ENCODE assay signal across 8 cellular contexts in the genomic region with DNA sequence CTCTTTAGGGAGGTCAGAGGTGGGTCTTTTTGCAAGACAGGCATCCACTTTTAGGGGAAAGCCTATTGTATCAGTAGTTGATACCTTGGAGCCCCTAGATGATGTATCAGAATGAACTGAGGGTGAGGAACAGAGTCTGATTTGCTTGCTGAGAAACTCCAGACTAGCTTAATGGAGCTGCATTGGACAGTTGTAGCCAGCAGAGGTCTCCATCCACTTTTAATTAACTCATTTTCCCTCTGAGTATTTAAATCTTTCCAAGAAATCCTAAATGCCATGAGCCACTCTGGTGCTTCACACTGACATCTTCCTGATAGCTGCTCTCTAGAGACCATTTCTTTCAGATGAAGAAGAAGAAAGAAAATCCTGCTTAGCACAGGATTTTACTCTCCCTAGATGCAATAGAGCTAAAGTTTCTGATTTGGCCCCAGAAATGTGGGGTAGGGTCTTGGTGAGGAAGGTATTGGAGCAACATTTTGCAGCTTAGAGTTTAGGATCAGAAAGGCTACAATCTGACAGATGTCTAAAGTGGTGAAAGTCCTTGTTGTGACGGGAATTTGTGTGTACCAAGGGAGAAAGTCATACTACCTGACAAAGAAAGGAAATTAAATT. TPM values are rescaled to one million over a fixed set of nuclear protein-coding genes. Genes with fewer than 3 reads are reported as not detected.
DNase-seq lines count a peak whose midpoint lies in the region; ATAC-seq and TF ChIP-seq lines count a peak whose summit lies in the region.

No MANE protein-coding gene starts in this region.

- H3K9ac ChIP-seq in NT2/D1 (ENCODE audit: insufficient read length, low read depth), result no peak overlapping the region

- TF ChIP-seq CTCF in activated CD8-positive, alpha-beta T cell treated with anti-CD3 and anti-CD28 coated beads for 36 hours (IDR thresholded peaks at IDR 0.05), result peak; percentile 64
- peak; percentile 69 for TF ChIP-seq CTCF in epithelial cell of esophagus (IDR thresholded peaks at IDR 0.05; ENCODE audit: insufficient read depth, low read depth, low read length, missing control alignments)
- TF ChIP-seq CTCF in osteocyte (IDR thresholded peaks at IDR 0.05), result peak; percentile 77

- POLR2A ChIA-PET in activated CD8-positive, alpha-beta T cell treated with anti-CD3 and anti-CD28 coated beads for 36 hours (lab: Charles Lee), result no interaction called here
- POLR2A ChIA-PET in activated CD8-positive, alpha-beta T cell treated with anti-CD3 and anti-CD28 coated beads, Interleukin-2, amount 10 ng/mL, durations not matched to agents 7 days and 5 days (lab: Charles Lee), result no interaction called here
- POLR2A ChIA-PET in activated CD4-positive, alpha-beta T cell treated with anti-CD3 and anti-CD28 coated beads, Interleukin-2, amount 10 ng/mL, durations not matched to agents 7 days and 5 days (lab: Charles Lee), result interaction anchor here (0.6 kb wide), 1 partner anchor 334 kb away, joined by 3 read pairs; no protein-coding TSS in a partner anchor
- POLR2A ChIA-PET in activated CD4-positive, alpha-beta T cell treated with anti-CD3 and anti-CD28 coated beads for 36 hours (lab: Charles Lee), result no interaction called here

- no peak for DNase-seq in activated CD8-positive, alpha-beta T cell treated with anti-CD3 and anti-CD28 coated beads for 36 hours
- no peak for DNase-seq in activated CD8-positive, alpha-beta T cell treated with anti-CD3 and anti-CD28 coated beads, Interleukin-2, amount 10 ng/mL, durations not matched to agents 7 days and 5 days
- DNase-seq in NT2/D1 (ENCODE audit: low read depth, low spot score) (peak; percentile 57), epithelial cell of esophagus (ENCODE audit: low read depth) (peak; percentile 42), osteocyte (ENCODE audit: extremely low spot score, unreplicated experiment) (no peak)
- no peak for DNase-seq in activated CD4-positive, alpha-beta T cell treated with anti-CD3 and anti-CD28 coated beads, Interleukin-2, amount 10 ng/mL, durations not matched to agents 7 days and 5 days
- no peak for DNase-seq in activated CD4-positive, alpha-beta T cell treated with anti-CD3 and anti-CD28 coated beads for 36 hours

- CTCF ChIA-PET in activated CD8-positive, alpha-beta T cell treated with anti-CD3 and anti-CD28 coated beads for 36 hours (lab: Charles Lee), result interaction anchor here (0.8 to 2.4 kb wide), 13 partner anchors 10 to 406 kb away, joined by 3 to 14 read pairs (median 4); partner anchors contain the start of gene EXT2
- CTCF ChIA-PET in activated CD8-positive, alpha-beta T cell treated with anti-CD3 and anti-CD28 coated beads, Interleukin-2, amount 10 ng/mL, durations not matched to agents 7 days and 5 days (lab: Charles Lee), result interaction anchor here (0.6 to 2.9 kb wide), 18 partner anchors 9 to 425 kb away, joined by 3 to 18 read pairs (median 4); partner anchors contain the start of gene EXT2
- CTCF ChIA-PET in activated CD4-positive, alpha-beta T cell treated with anti-CD3 and anti-CD28 coated beads, Interleukin-2, amount 10 ng/mL, durations not matched to agents 7 days and 5 days (lab: Charles Lee), result interaction anchor here (1.0 to 1.3 kb wide), 3 partner anchors 8 to 11 kb away, joined by 3 to 4 read pairs (median 3); no protein-coding TSS in a partner anchor
- CTCF ChIA-PET in activated CD4-positive, alpha-beta T cell treated with anti-CD3 and anti-CD28 coated beads for 36 hours (lab: Charles Lee), result interaction anchor here (0.5 to 1.7 kb wide), 9 partner anchors 10 to 68 kb away, joined by 3 to 6 read pairs (median 4); no protein-coding TSS in a partner anchor

- H3K9me3 Mint-ChIP-seq in activated CD8-positive, alpha-beta T cell treated with anti-CD3 and anti-CD28 coated beads for 36 hours, result no peaks in the 10 kb centered on the region
- no peaks in the 10 kb centered on the region for H3K9me3 Mint-ChIP-seq in activated CD8-positive, alpha-beta T cell treated with anti-CD3 and anti-CD28 coated beads, Interleukin-2, amount 10 ng/mL, durations not matched to agents 7 days and 5 days (ENCODE audit: insufficient read depth)
- H3K9me3 Mint-ChIP-seq in osteocyte (ENCODE audit: unreplicated experiment), result no peaks in the 10 kb centered on the region
- H3K9me3 Mint-ChIP-seq in activated CD4-positive, alpha-beta T cell treated with anti-CD3 and anti-CD28 coated beads, Interleukin-2, amount 10 ng/mL, durations not matched to agents 7 days and 5 days, result no peaks in the 10 kb centered on the region
- H3K9me3 Mint-ChIP-seq in activated CD4-positive, alpha-beta T cell treated with anti-CD3 and anti-CD28 coated beads for 36 hours (ENCODE audit: low read depth), result no peaks in the 10 kb centered on the region

- H3K36me3 Mint-ChIP-seq in activated CD8-positive, alpha-beta T cell treated with anti-CD3 and anti-CD28 coated beads for 36 hours (ENCODE audit: low read depth), result peaks cover 19% of the 10 kb centered on the region
- H3K36me3 Mint-ChIP-seq in activated CD8-positive, alpha-beta T cell treated with anti-CD3 and anti-CD28 coated beads, Interleukin-2, amount 10 ng/mL, durations not matched to agents 7 days and 5 days (ENCODE audit: low read depth), result peaks cover 9% of the 10 kb centered on the region
- H3K36me3 Mint-ChIP-seq in osteocyte (ENCODE audit: unreplicated experiment), result peaks cover 19% of the 10 kb centered on the region
- peaks cover 5% of the 10 kb centered on the region for H3K36me3 Mint-ChIP-seq in activated CD4-positive, alpha-beta T cell treated with anti-CD3 and anti-CD28 coated beads, Interleukin-2, amount 10 ng/mL, durations not matched to agents 7 days and 5 days (ENCODE audit: low read depth)
- H3K36me3 Mint-ChIP-seq in activated CD4-positive, alpha-beta T cell treated with anti-CD3 and anti-CD28 coated beads for 36 hours (ENCODE audit: low read depth), result peaks cover 19% of the 10 kb centered on the region

- H3K4me1 ChIP-seq in NT2/D1 (ENCODE audit: insufficient read depth, insufficient read length), result no peaks in the 10 kb centered on the region

- no peaks in the 10 kb centered on the region for H3K9me3 ChIP-seq in NT2/D1 (ENCODE audit: insufficient read depth, low read length)

- intact Hi-C loops in activated CD8-positive, alpha-beta T cell treated with anti-CD3 and anti-CD28 coated beads for 36 hours (cut with micrococcal nuclease), result no loop called here
- intact Hi-C loops in activated CD4-positive, alpha-beta T cell treated with anti-CD3 and anti-CD28 coated beads for 36 hours (cut with DNase I, micrococcal nuclease), result no loop called here

- no peaks in the 10 kb centered on the region for H3K27me3 Mint-ChIP-seq in activated CD8-positive, alpha-beta T cell treated with anti-CD3 and anti-CD28 coated beads for 36 hours
- H3K27me3 Mint-ChIP-seq in activated CD8-positive, alpha-beta T cell treated with anti-CD3 and anti-CD28 coated beads, Interleukin-2, amount 10 ng/mL, durations not matched to agents 7 days and 5 days (ENCODE audit: low read depth), result no peaks in the 10 kb centered on the region
- H3K27me3 Mint-ChIP-seq in osteocyte (ENCODE audit: unreplicated experiment), result no peaks in the 10 kb centered on the region
- H3K27me3 Mint-ChIP-seq in activated CD4-positive, alpha-beta T cell treated with anti-CD3 and anti-CD28 coated beads, Interleukin-2, amount 10 ng/mL, durations not matched to agents 7 days and 5 days, result no peaks in the 10 kb centered on the region
- H3K27me3 Mint-ChIP-seq in activated CD4-positive, alpha-beta T cell treated with anti-CD3 and anti-CD28 coated beads for 36 hours, result no peaks in the 10 kb centered on the region

- no peak overlapping the region for H3K27ac Mint-ChIP-seq in activated CD8-positive, alpha-beta T cell treated with anti-CD3 and anti-CD28 coated beads for 36 hours
- no peak overlapping the region for H3K27ac Mint-ChIP-seq in activated CD8-positive, alpha-beta T cell treated with anti-CD3 and anti-CD28 coated beads, Interleukin-2, amount 10 ng/mL, durations not matched to agents 7 days and 5 days
- no peak overlapping the region for H3K27ac Mint-ChIP-seq in osteocyte (ENCODE audit: unreplicated experiment)
- H3K27ac Mint-ChIP-seq in activated CD4-positive, alpha-beta T cell treated with anti-CD3 and anti-CD28 coated beads, Interleukin-2, amount 10 ng/mL, durations not matched to agents 7 days and 5 days, result no peak overlapping the region
- H3K27ac Mint-ChIP-seq in activated CD4-positive, alpha-beta T cell treated with anti-CD3 and anti-CD28 coated beads for 36 hours, result no peak overlapping the region

- ATAC-seq in activated CD8-positive, alpha-beta T cell treated with anti-CD3 and anti-CD28 coated beads for 36 hours, result no peak
- ATAC-seq in activated CD8-positive, alpha-beta T cell treated with anti-CD3 and anti-CD28 coated beads, Interleukin-2, amount 10 ng/mL, durations not matched to agents 7 days and 5 days, result no peak
- ATAC-seq in activated CD4-positive, alpha-beta T cell treated with anti-CD3 and anti-CD28 coated beads for 36 hours, result no peak
- ATAC-seq in HG03432 (IDR thresholded peaks at IDR 0.05; ENCODE audit: unreplicated experiment), result no peak

- no peak overlapping the region for H3K4me3 Mint-ChIP-seq in activated CD8-positive, alpha-beta T cell treated with anti-CD3 and anti-CD28 coated beads for 36 hours
- no peak overlapping the region for H3K4me3 Mint-ChIP-seq in activated CD8-positive, alpha-beta T cell treated with anti-CD3 and anti-CD28 coated beads, Interleukin-2, amount 10 ng/mL, durations not matched to agents 7 days and 5 days
- H3K4me3 Mint-ChIP-seq in osteocyte (ENCODE audit: unreplicated experiment), result no peak overlapping the region
- H3K4me3 Mint-ChIP-seq in activated CD4-positive, alpha-beta T cell treated with anti-CD3 and anti-CD28 coated beads, Interleukin-2, amount 10 ng/mL, durations not matched to agents 7 days and 5 days, result no peak overlapping the region
- no peak overlapping the region for H3K4me3 Mint-ChIP-seq in activated CD4-positive, alpha-beta T cell treated with anti-CD3 and anti-CD28 coated beads for 36 hours

- no peaks in the 10 kb centered on the region for H3K27me3 ChIP-seq in NT2/D1 (ENCODE audit: insufficient read depth, insufficient read length)

- peaks cover 35% of the 10 kb centered on the region for H3K36me3 ChIP-seq in NT2/D1 (ENCODE audit: insufficient read depth, insufficient read length, low read length)

- H3K4me3 ChIP-seq in NT2/D1 (ENCODE audit: insufficient read length, low read depth), result no peak overlapping the region
- H3K4me3 ChIP-seq in epithelial cell of esophagus (ENCODE audit: low read length), result no peak overlapping the region

- no peaks in the 10 kb centered on the region for H3K4me1 Mint-ChIP-seq in activated CD8-positive, alpha-beta T cell treated with anti-CD3 and anti-CD28 coated beads for 36 hours (ENCODE audit: low read depth)
- no peaks in the 10 kb centered on the region for H3K4me1 Mint-ChIP-seq in activated CD8-positive, alpha-beta T cell treated with anti-CD3 and anti-CD28 coated beads, Interleukin-2, amount 10 ng/mL, durations not matched to agents 7 days and 5 days (ENCODE audit: low read depth)
- peaks cover 20% of the 10 kb centered on the region for H3K4me1 Mint-ChIP-seq in osteocyte (ENCODE audit: unreplicated experiment)
- no peaks in the 10 kb centered on the region for H3K4me1 Mint-ChIP-seq in activated CD4-positive, alpha-beta T cell treated with anti-CD3 and anti-CD28 coated beads, Interleukin-2, amount 10 ng/mL, durations not matched to agents 7 days and 5 days
- H3K4me1 Mint-ChIP-seq in activated CD4-positive, alpha-beta T cell treated with anti-CD3 and anti-CD28 coated beads for 36 hours, result no peaks in the 10 kb centered on the region

RNA-seq across cellular contexts. Expression of gene EXT2, which starts 38.0 kb away (rescaled TPM):
- 10 to 100 TPM; 20.0 to 20.2 TPM for total RNA-seq in activated CD8-positive, alpha-beta T cell treated with anti-CD3 and anti-CD28 coated beads for 36 hours
- total RNA-seq in activated CD8-positive, alpha-beta T cell treated with anti-CD3 and anti-CD28 coated beads, Interleukin-2, amount 10 ng/mL, durations not matched to agents 7 days and 5 days, result 10 to 100 TPM; 18.4 to 22.5 TPM
- total RNA-seq in osteocyte, result 99.1 and 102 TPM in 2 replicates
- total RNA-seq in activated CD4-positive, alpha-beta T cell treated with anti-CD3 and anti-CD28 coated beads, Interleukin-2, amount 10 ng/mL, durations not matched to agents 7 days and 5 days, result 10 to 100 TPM; 26.7 to 27.7 TPM
- total RNA-seq in activated CD4-positive, alpha-beta T cell treated with anti-CD3 and anti-CD28 coated beads for 36 hours, result 10 to 100 TPM; 18.4 to 20.6 TPM

Comparison
In these comparisons a context has a peak if more than half of its experiments do, and no peak if none do; other contexts are left out.
1. DNase-seq: peak in NT2/D1 (single experiment) and epithelial cell of esophagus (single experiment); none in activated CD8-positive, alpha-beta T cell treated with anti-CD3 and anti-CD28 coated beads for 36 hours (single experiment), activated CD8-positive, alpha-beta T cell treated with anti-CD3 and anti-CD28 coated beads, Interleukin-2, amount 10 ng/mL, durations not matched to agents 7 days and 5 days (single experiment), osteocyte (single experiment), activated CD4-positive, alpha-beta T cell treated with anti-CD3 and anti-CD28 coated beads, Interleukin-2, amount 10 ng/mL, durations not matched to agents 7 days and 5 days (single experiment) and activated CD4-positive, alpha-beta T cell treated with anti-CD3 and anti-CD28 coated beads for 36 hours (single experiment).
2. Peak in every context shown above with its lines, with median percentiles within 50 percentile points of each other: CTCF ChIP-seq.